Comparison of ENCODE assay signal across 8 cellular contexts in the genomic region with DNA sequence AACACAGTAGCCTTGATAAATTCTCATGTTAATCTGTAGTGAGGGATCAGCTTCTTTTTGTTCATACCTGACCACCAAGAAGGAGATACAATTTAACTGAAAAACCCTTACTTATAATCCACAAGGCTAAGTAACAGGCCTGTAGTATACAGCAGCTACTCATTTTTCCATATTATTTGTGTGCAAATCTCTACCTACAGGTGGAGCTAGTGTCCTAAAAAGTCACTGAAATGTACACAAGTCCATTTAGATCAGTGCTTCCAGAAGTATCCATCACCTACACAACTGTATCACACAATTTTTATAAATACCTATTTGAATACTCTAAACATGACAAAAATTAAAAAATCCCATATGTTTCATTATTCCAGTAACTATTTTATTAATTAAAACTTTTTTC.
DNase-seq lines count a peak whose midpoint lies in the region; ATAC-seq and TF ChIP-seq lines count a peak whose summit lies in the region.

No MANE protein-coding gene starts in this region.

- H3K4me1 Mint-ChIP-seq in HFFc6 (ENCODE audit: low read depth) (no peaks in the 10 kb centered on the region), glutamatergic neuron (ENCODE audit: low read depth, unreplicated experiment) (no peaks in the 10 kb centered on the region)

- H3K27me3 ChIP-seq in BE2C: no peaks in the 10 kb centered on the region

- H3K9me3 Mint-ChIP-seq in HFFc6 (no peaks in the 10 kb centered on the region; the same call in 1 of the 2 replicates), glutamatergic neuron (ENCODE audit: unreplicated experiment) (no peaks in the 10 kb centered on the region)

- H3K27ac Mint-ChIP-seq in HFFc6: no peak overlapping the region
- H3K27ac Mint-ChIP-seq in glutamatergic neuron (ENCODE audit: unreplicated experiment): no peak overlapping the region

- ATAC-seq in HG03108 (IDR thresholded peaks at IDR 0.05; ENCODE audit: unreplicated experiment): no peak

- H3K4me3 Mint-ChIP-seq in HFFc6 (no peak overlapping the region), glutamatergic neuron (ENCODE audit: unreplicated experiment) (no peak overlapping the region)

- DNase-seq in BE2C (no peak), HFFc6 (peak; percentile 43), RKO (ENCODE audit: low spot score) (peak; percentile 77), glutamatergic neuron (no peak), NCI-H1436 treated with DMSO at 0.1 percent for 48 hours (lab: John Stamatoyannopoulos, UW) (no peak), hypothalamus (lab: John Stamatoyannopoulos, UW) (no peak)
- DNase-seq in stimulated activated CD4-positive, alpha-beta T cell treated with anti-CD3 and anti-CD28 coated beads, Interleukin-4, amount 100 ng/mL, for 4 hours: no peak

- TF ChIP-seq CTCF in BE2C (IDR thresholded peaks at IDR 0.05; ENCODE audit: low read depth, low read length): peak; percentile 50
- peak; percentile 71 for TF ChIP-seq CTCF in HFFc6 (IDR thresholded peaks at IDR 0.05)
- TF ChIP-seq CTCF in glutamatergic neuron (IDR thresholded peaks at IDR 0.05; ENCODE audit: partially characterized antibody, unreplicated experiment): peak; percentile 44

- H3K36me3 Mint-ChIP-seq in HFFc6 (ENCODE audit: low read depth) (no peaks in the 10 kb centered on the region), glutamatergic neuron (ENCODE audit: unreplicated experiment) (no peaks in the 10 kb centered on the region)

- no peak overlapping the region for H3K4me3 ChIP-seq in BE2C (ENCODE audit: low read depth, low read length)

- H3K27me3 Mint-ChIP-seq in HFFc6 (ENCODE audit: insufficient read depth) (no peaks in the 10 kb centered on the region), glutamatergic neuron (ENCODE audit: unreplicated experiment) (no peaks in the 10 kb centered on the region)

- no peaks in the 10 kb centered on the region for H3K4me1 ChIP-seq in BE2C

- H3K36me3 ChIP-seq in BE2C: no peaks in the 10 kb centered on the region

- no peaks in the 10 kb centered on the region for H3K9me3 ChIP-seq in BE2C

Comparison
In these comparisons a context has a peak if more than half of its experiments do, and no peak if none do; other contexts are left out.
1. DNase-seq: peak in HFFc6 (single experiment) and RKO (single experiment); none in BE2C (single experiment), glutamatergic neuron (single experiment), NCI-H1436 treated with DMSO at 0.1 percent for 48 hours (single experiment), stimulated activated CD4-positive, alpha-beta T cell treated with anti-CD3 and anti-CD28 coated beads, Interleukin-4, amount 100 ng/mL, for 4 hours (0 of 2) and hypothalamus (0 of 51).
2. Peak in every context shown above with its lines, with median percentiles within 50 percentile points of each other: CTCF ChIP-seq.